ENCODE assay signal across 14 cellular contexts in genomic region chr2:234450431-234451095, GRCh38. TPM values are rescaled to one million over a fixed set of nuclear protein-coding genes. Genes with fewer than 3 reads are reported as not detected.
A peak's percentile ranks its signal among the peaks of the same experiment; 100 is the strongest.
DNase-seq lines count a peak whose midpoint lies in the region; ATAC-seq, FAIRE-seq and TF ChIP-seq lines count a peak whose summit lies in the region.
"Had no signal": no experiment of that assay in that cellular context is flagged by ENCODE, and none has a peak within 500 bp of the region (broad histone marks: within the 10 kb centered on the region; RNA-seq: fewer than 3 reads in every experiment).

No MANE protein-coding gene starts in this region.

- POLR2A ChIA-PET in WTC11 (lab: Charles Lee) (no interaction called here), H1 (lab: Charles Lee; ENCODE audit: partially characterized antibody) (interaction anchor here (1.6 kb wide), 1 partner anchor 46 kb away, joined by 3 read pairs; the partner anchor contains the start of gene ARL4C)

- H3K27ac ChIP-seq in H1 (ENCODE audit: low read depth, low read length) (no peak overlapping the region), thymus (ENCODE audit: low read depth) (peak overlapping the region; percentile 89)
- H3K27ac ChIP-seq: transverse colon had no signal

- CTCF ChIA-PET in WTC11 (lab: Charles Lee), result interaction anchor here (2.1 kb wide), 1 partner anchor 162 kb away, joined by 4 read pairs; no protein-coding TSS in a partner anchor
- CTCF ChIA-PET in H1 (lab: Charles Lee; ENCODE audit: partially characterized antibody), result interaction anchor here (1.4 to 1.9 kb wide), 3 partner anchors 42 to 157 kb away, joined by 4 to 5 read pairs (median 4); no protein-coding TSS in a partner anchor

- H4K5ac ChIP-seq in H1 (ENCODE audit: insufficient read length, low read depth, low read length), result peak overlapping the region; percentile 46

- ATAC-seq in WTC11, result no peak
- ATAC-seq in HG03469 (IDR thresholded peaks at IDR 0.05; ENCODE audit: unreplicated experiment), result no peak
- no peak for ATAC-seq in GM18505 (IDR thresholded peaks at IDR 0.05; ENCODE audit: unreplicated experiment)

- H3K4me3 ChIP-seq in H1 (ENCODE audit: extremely low read depth in 1 of 4, insufficient read depth in 2 of 4, low read depth in 3 of 4, low read length in 4 of 4), result no peak overlapping the region
- no peak overlapping the region for H3K4me3 ChIP-seq in thymus (ENCODE audit: low read length)
- H3K4me3 ChIP-seq: transverse colon had no signal

- H2BK120ac ChIP-seq in H1 (replicated peaks; ENCODE audit: low read depth, low read length), result peak overlapping the region; percentile 82

- H3K9me3 Mint-ChIP-seq in activated naive CD4-positive, alpha-beta T cell treated with anti-CD3 and anti-CD28 coated beads, Interleukin-2, amount 50 U/mL, for 24 hours, result no peaks in the 10 kb centered on the region
- peaks cover 4% of the 10 kb centered on the region; the same call in 1 of the 2 replicates for H3K9me3 Mint-ChIP-seq in WTC11

- H4K20me1 ChIP-seq in H1 (replicated peaks in 1 of 2; ENCODE audit: control insufficient read depth in 1 of 2, insufficient read depth in 2 of 2, low read length in 2 of 2), result no peaks in the 10 kb centered on the region

- no peak overlapping the region for H3K14ac ChIP-seq in H1 (ENCODE audit: insufficient read length)

- H3K56ac ChIP-seq in H1 (replicated peaks; ENCODE audit: insufficient read length, low read depth, low read length), result no peak overlapping the region

- H3K36me3 ChIP-seq in H1 (ENCODE audit: control insufficient read depth in 2 of 4, insufficient read depth in 4 of 4, low read length in 3 of 4) (no peaks in the 10 kb centered on the region), thymus (ENCODE audit: control insufficient read depth, insufficient read depth) (peaks cover 5% of the 10 kb centered on the region)
- H3K36me3 ChIP-seq: transverse colon had no signal

- H3K23ac ChIP-seq in H1 (ENCODE audit: insufficient read length), result no peak overlapping the region

- no peak overlapping the region for H4K8ac ChIP-seq in H1 (ENCODE audit: extremely low read depth, insufficient read depth, low read length)

- H3K79me2 ChIP-seq in H1 (ENCODE audit: control insufficient read depth in 1 of 2, insufficient read depth in 2 of 2, low read length in 2 of 2), result no peaks in the 10 kb centered on the region

- H2AK5ac ChIP-seq in H1 (ENCODE audit: low read depth, low read length), result no peak overlapping the region; the same call in 1 of the 2 replicates

- H3K23me2 ChIP-seq in H1 (ENCODE audit: low read depth, low read length), result no peaks in the 10 kb centered on the region

- FAIRE-seq in H1 (lab: Jason Lieb, UNC), result no peak
- FAIRE-seq: frontal cortex had no signal

- peak overlapping the region; percentile 81 for H3K4me3 Mint-ChIP-seq in activated naive CD4-positive, alpha-beta T cell treated with anti-CD3 and anti-CD28 coated beads, Interleukin-2, amount 50 U/mL, for 24 hours
- no peak overlapping the region for H3K4me3 Mint-ChIP-seq in WTC11

- peak overlapping the region; percentile 96 for H3K27ac Mint-ChIP-seq in activated naive CD4-positive, alpha-beta T cell treated with anti-CD3 and anti-CD28 coated beads, Interleukin-2, amount 50 U/mL, for 24 hours
- peak overlapping the region; percentile 72 for H3K27ac Mint-ChIP-seq in WTC11

- H3K9me3 ChIP-seq in H1 (ENCODE audit: insufficient read depth in 2 of 2, low read depth in 1 of 2, low read length in 1 of 2), result no peaks in the 10 kb centered on the region
- no peaks in the 10 kb centered on the region for H3K9me3 ChIP-seq in thymus (ENCODE audit: control insufficient read depth)
- H3K9me3 ChIP-seq: SK-N-SH, transverse colon had no signal

- TF ChIP-seq EP300 in H1 (IDR thresholded peaks at IDR 0.05; ENCODE audit: borderline replicate concordance in 1 of 2, low read depth in 2 of 2, low read length in 2 of 2), result no peak

- no peak overlapping the region; a peak in 1 of 4 replicates for H3K4me2 ChIP-seq in H1 (ENCODE audit: insufficient read depth in 1 of 2, low read depth in 2 of 2, low read length in 2 of 2)
- H3K4me2 ChIP-seq: SK-N-SH had no signal

- peak overlapping the region; percentile 82 for H4K91ac ChIP-seq in H1 (replicated peaks; ENCODE audit: insufficient read length, low read length)

- no peak overlapping the region for H2AFZ ChIP-seq in H1 (ENCODE audit: low read length)

- peak overlapping the region; percentile 52; the same call in 1 of the 2 replicates for H2BK12ac ChIP-seq in H1 (ENCODE audit: low read depth, low read length)

- no peaks in the 10 kb centered on the region for H3K27me3 Mint-ChIP-seq in activated naive CD4-positive, alpha-beta T cell treated with anti-CD3 and anti-CD28 coated beads, Interleukin-2, amount 50 U/mL, for 24 hours
- peaks cover 23% of the 10 kb centered on the region for H3K27me3 Mint-ChIP-seq in WTC11 (ENCODE audit: low read depth)

- TF ChIP-seq CTCF in WTC11 (IDR thresholded peaks at IDR 0.05) (no peak), H1 (IDR thresholded peaks at IDR 0.05; ENCODE audit: control extremely low read depth in 1 of 3, insufficient read depth in 1 of 3, low read depth in 1 of 3, low read length in 3 of 3) (no peak)

- peaks cover 90% of the 10 kb centered on the region for H3K4me1 Mint-ChIP-seq in activated naive CD4-positive, alpha-beta T cell treated with anti-CD3 and anti-CD28 coated beads, Interleukin-2, amount 50 U/mL, for 24 hours
- peaks cover 44% of the 10 kb centered on the region for H3K4me1 Mint-ChIP-seq in WTC11

- no peak overlapping the region for H3K9ac ChIP-seq in H1 (replicated peaks in 1 of 4; ENCODE audit: extremely low read depth in 1 of 4, low read depth in 3 of 4, low read length in 3 of 4)
- H3K9ac ChIP-seq: SK-N-SH had no signal

- no peak for DNase-seq in activated naive CD4-positive, alpha-beta T cell (lab: John Stamatoyannopoulos, UW)
- DNase-seq in WTC11 (ENCODE audit: low spot score), result no peak
- DNase-seq in H1 (ENCODE audit: low read depth in 1 of 2, low spot score in 2 of 2), result no peak
- DNase-seq in OCI-M2 (lab: John Stamatoyannopoulos, UW; ENCODE audit: unreplicated experiment), result no peak
- DNase-seq: DMS79, MM.1S, posterior cingulate gyrus, SK-N-SH, transverse colon had no signal

- peak overlapping the region; percentile 62; the same call in 1 of the 2 replicates for H2BK20ac ChIP-seq in H1 (ENCODE audit: low read length)

- TF ChIP-seq RAD21 in H1 (IDR thresholded peaks at IDR 0.05 in 1 of 2, conservative IDR thresholded peaks at IDR 0.05 in 1 of 2; ENCODE audit: low read depth in 2 of 2, low read length in 2 of 2), result no peak

- H3K4me1 ChIP-seq in H1 (replicated peaks in 1 of 4; ENCODE audit: control insufficient read depth in 3 of 4, insufficient read depth in 4 of 4, low read length in 3 of 4), result peaks cover 4 to 13% (median 9%) of the 10 kb centered on the region in 4 experiments; a peak in 5 of 7 replicates
- H3K4me1 ChIP-seq in thymus (ENCODE audit: control insufficient read depth, insufficient read depth, low read length), result peaks cover 49% of the 10 kb centered on the region

- H2BK5ac ChIP-seq in H1 (ENCODE audit: low read depth, low read length), result no peak overlapping the region

- no peak overlapping the region for H3K4ac ChIP-seq in H1 (replicated peaks; ENCODE audit: insufficient read length, low read depth, low read length)

- no peak for TF ChIP-seq POLR2A in H1 (IDR thresholded peaks at IDR 0.05; ENCODE audit: control extremely low read depth in 1 of 2, low read depth in 2 of 2, low read length in 2 of 2)
- no peak for TF ChIP-seq POLR2A in GM18505 (IDR thresholded peaks at IDR 0.05; ENCODE audit: borderline replicate concordance, extremely low read depth, insufficient read depth, insufficient read length)

- H3K79me1 ChIP-seq in H1 (ENCODE audit: low read depth, low read length), result no peaks in the 10 kb centered on the region

- peak overlapping the region; percentile 81 for H3K18ac ChIP-seq in H1 (ENCODE audit: extremely low read depth, low read length)

- no peaks in the 10 kb centered on the region; a peak in 2 of 7 replicates for H3K27me3 ChIP-seq in H1 (replicated peaks in 1 of 4; ENCODE audit: control insufficient read depth in 3 of 4, extremely low read depth in 1 of 4, insufficient read depth in 3 of 4, low read length in 3 of 4)
- H3K27me3 ChIP-seq in thymus (ENCODE audit: control insufficient read depth, insufficient read depth), result no peaks in the 10 kb centered on the region
- H3K27me3 ChIP-seq: transverse colon had no signal

- 78% methylated on average over 5 of the region's 5 CpGs; no CpG with 5 or more reads in 1 of the 2 experiments for WGBS in H1 (ENCODE audit: extremely low coverage in 1 of 2, insufficient coverage in 1 of 2, insufficient read length in 1 of 2, insufficient replicate concordance in 2 of 2, low coverage in 1 of 2, low lambda C conversion rate in 2 of 2, missing lambda C conversion rate in 1 of 2), 2 experiments
- WGBS in thymus, result 66% methylated on average over 5 of the region's 5 CpGs

- H3K36me3 Mint-ChIP-seq in activated naive CD4-positive, alpha-beta T cell treated with anti-CD3 and anti-CD28 coated beads, Interleukin-2, amount 50 U/mL, for 24 hours, result peaks cover 3% of the 10 kb centered on the region
- H3K36me3 Mint-ChIP-seq in WTC11, result no peaks in the 10 kb centered on the region

- 0 out of 2 replicates have a peak overlapping the region, but pooled peaks have one; percentile 73 for H2BK15ac ChIP-seq in H1 (ENCODE audit: low read length)

TF ChIP-seq in WTC11, 78 proteins besides CTCF, POLR2A, EP300 and RAD21 (continues in another document):
- TF ChIP-seq ETV6 (CRISPR knock-in tag; IDR thresholded peaks at IDR 0.05), result no peak

RNA-seq across cellular contexts. Expression of gene ARL4C, which starts 46.3 kb away (rescaled TPM):
- 9.3 to 10.6 TPM (median 10.4 TPM) in 3 replicates for total RNA-seq in WTC11 (2021)
- 15.9 and 16.9 TPM in 2 replicates for total RNA-seq in H1 (2021; fragmentation: NEBNext Ultra II Directional; extraction: Animal tissue kit (Norgen Biotek cat#: 25700))
- polyA plus RNA-seq in H1 (2011; rRNA removed) (7.0 and 7.7 TPM in 2 replicates), thymus (59.9 TPM)
- polyA plus RNA-seq in H1 (2011; cell fraction: cytosol; rRNA removed), result 10.0 TPM
- polyA plus RNA-seq in H1 (2011; cell fraction: nucleus; rRNA removed), result 7.0 TPM
- polyA plus RNA-seq in H1 (2012, experiment 1 of 2), result 11.6 to 14.4 TPM (median 12.9 TPM) in 4 replicates
- polyA plus RNA-seq in H1 (2012, experiment 2 of 2), result 7.3 TPM
- polyA plus RNA-seq in H1 (2013, experiment 1 of 2), result 7.6 TPM
- polyA plus RNA-seq in H1 (2013, experiment 2 of 2), result 7.8 TPM
- polyA minus RNA-seq in H1 (2011; rRNA and poly(A)+ RNA removed), result 8.1 and 8.3 TPM in 2 replicates
- 11.0 TPM for polyA minus RNA-seq in H1 (2011; cell fraction: cytosol; rRNA and poly(A)+ RNA removed)
- 12.7 TPM for polyA minus RNA-seq in H1 (2011; cell fraction: nucleus; rRNA and poly(A)+ RNA removed)
